Comparison of ENCODE assay signal across 11 cellular contexts in genomic region chr5:124866355-124867063, GRCh38.
DNase-seq lines count a peak whose midpoint lies in the region; ATAC-seq and TF ChIP-seq lines count a peak whose summit lies in the region.
"Had no signal": no experiment of that assay in that cellular context is flagged by ENCODE, and none has a peak within 500 bp of the region (broad histone marks: within the 10 kb centered on the region; RNA-seq: fewer than 3 reads in every experiment).

No MANE protein-coding gene starts in this region.

- no peak overlapping the region for H2AK5ac ChIP-seq in mesendoderm (ENCODE audit: low read length)

- H2BK5ac ChIP-seq in mesendoderm (ENCODE audit: low read length): no peak overlapping the region

- H2BK120ac ChIP-seq in mesendoderm (ENCODE audit: low read depth, low read length): no peak overlapping the region

- H2BK15ac ChIP-seq in mesendoderm (replicated peaks; ENCODE audit: low read depth): no peak overlapping the region

- H3K4ac ChIP-seq in mesendoderm (ENCODE audit: low read depth, low read length): no peak overlapping the region

- peak overlapping the region; percentile 68 for H3K18ac ChIP-seq in mesendoderm (ENCODE audit: low read length)

- no peaks in the 10 kb centered on the region for H3K27me3 ChIP-seq in mesendoderm (ENCODE audit: insufficient read depth, low read length, poor library complexity)
- H3K27me3 ChIP-seq in transverse colon: no peaks in the 10 kb centered on the region
- no peaks in the 10 kb centered on the region for H3K27me3 ChIP-seq in ascending aorta
- H3K27me3 ChIP-seq: tibial artery had no signal

- DNase-seq in NCI-H510A treated with DMSO at 0.1 percent for 48 hours (lab: John Stamatoyannopoulos, UW) (peak; percentile 14), NCI-H510A (lab: John Stamatoyannopoulos, UW) (no peak), mesendoderm (peak; percentile 70), transverse colon (no peak), ascending aorta (ENCODE audit: low spot score in 2 of 2) (no peak)
- DNase-seq: activated CD8-positive, alpha-beta memory T cell treated with anti-CD3 and anti-CD28 coated beads, Interleukin-2, amount 10 ng/mL, durations not matched to agents 7 days and 5 days; NCI-H524 treated with DMSO at 0.1 percent for 48 hours; tibial artery had no signal

- TF ChIP-seq CTCF in transverse colon (IDR thresholded peaks at IDR 0.05) (no peak), ascending aorta (IDR thresholded peaks at IDR 0.05) (no peak)

- no peaks in the 10 kb centered on the region for H3K79me1 ChIP-seq in mesendoderm (ENCODE audit: low read length)

- TF ChIP-seq EP300 in transverse colon (IDR thresholded peaks at IDR 0.05; ENCODE audit: low read depth): no peak

- in situ Hi-C loops in transverse colon (cut with MboI; ENCODE audit: low pct_ligation_motif_present in 1 of 4, low pct_unique_long_range_greater_than_20kb in 1 of 4, low sequenced_read_pairs in 3 of 4): no loop called here

- H3K4me3 ChIP-seq in mesendoderm (ENCODE audit: low read length): no peak overlapping the region
- H3K4me3 ChIP-seq in transverse colon: no peak overlapping the region
- H3K4me3 ChIP-seq in ascending aorta: no peak overlapping the region
- H3K4me3 ChIP-seq: tibial artery had no signal

- intact Hi-C loops in transverse colon (cut with DNase I; ENCODE audit: low total_unique reads) (no loop called here), ascending aorta (cut with DNase I) (no loop called here)

- H3K79me2 ChIP-seq in mesendoderm (ENCODE audit: control insufficient read depth, insufficient read depth, low read length): no peaks in the 10 kb centered on the region

- H3K23ac ChIP-seq in mesendoderm (ENCODE audit: low read length): no peak overlapping the region

- H3K36me3 ChIP-seq in mesendoderm (ENCODE audit: control insufficient read depth, insufficient read depth, low read length) (no peaks in the 10 kb centered on the region), transverse colon (no peaks in the 10 kb centered on the region), ascending aorta (no peaks in the 10 kb centered on the region)
- H3K36me3 ChIP-seq: tibial artery had no signal

- no peak overlapping the region for H4K5ac ChIP-seq in mesendoderm (ENCODE audit: low read length)

- TF ChIP-seq POLR2A in transverse colon (IDR thresholded peaks at IDR 0.05): no peak

- H3K27ac ChIP-seq in mesendoderm (ENCODE audit: low read depth, low read length) (no peak overlapping the region), transverse colon (peak overlapping the region in 3 of 4 donors; percentile 1 to 66 (median 36)), ascending aorta (no peak overlapping the region)
- H3K27ac ChIP-seq: tibial artery had no signal

- WGBS in mesendoderm (ENCODE audit: extremely low coverage, insufficient coverage, low lambda C conversion rate): 100% methylated on average over 2 of the region's 11 CpGs
- 63 to 68% methylated on average over 10 to 11 of the region's 11 CpGs for WGBS in transverse colon (ENCODE audit: low coverage in 1 of 2), 2 donors

- no peak overlapping the region for H3K4me2 ChIP-seq in mesendoderm (ENCODE audit: low read length)

- ATAC-seq in SK-N-SH treated with all-trans-retinoic acid at 6 μM for 48 hours (no peak), GM21360 (IDR thresholded peaks at IDR 0.05; ENCODE audit: unreplicated experiment) (no peak), HG03520 (IDR thresholded peaks at IDR 0.05; ENCODE audit: unreplicated experiment) (no peak)
- ATAC-seq: activated CD8-positive, alpha-beta memory T cell treated with anti-CD3 and anti-CD28 coated beads, Interleukin-2, amount 10 ng/mL, durations not matched to agents 7 days and 5 days had no signal

- H3K9me3 ChIP-seq in transverse colon: no peaks in the 10 kb centered on the region
- peaks cover 0 to 8% of the 10 kb centered on the region in 2 donors for H3K9me3 ChIP-seq in ascending aorta
- H3K9me3 ChIP-seq: tibial artery had no signal

- no peak overlapping the region for H4K8ac ChIP-seq in mesendoderm (ENCODE audit: low read depth, low read length)

- H3K56ac ChIP-seq in mesendoderm (ENCODE audit: low read length): no peak overlapping the region

- H3K4me1 ChIP-seq in mesendoderm (ENCODE audit: control insufficient read depth, low read depth, low read length): peaks cover 4% of the 10 kb centered on the region
- H3K4me1 ChIP-seq in transverse colon: peaks cover 0 to 16% (median 9%) of the 10 kb centered on the region in 4 donors
- H3K4me1 ChIP-seq in ascending aorta: peaks cover 0 to 11% of the 10 kb centered on the region in 2 donors

- H3K9ac ChIP-seq in mesendoderm (ENCODE audit: low read length): no peak overlapping the region

TF ChIP-seq in SK-N-SH treated with all-trans-retinoic acid at 6 μM for 48 hours, 23 proteins besides CTCF, POLR2A, EP300 and RAD21:
- TF ChIP-seq ISL1 (CRISPR knock-in tag; IDR thresholded peaks at IDR 0.05) (peak; percentile 16; the same call in 1 of the 2 replicates), PATZ1 (CRISPR knock-in tag; IDR thresholded peaks at IDR 0.05; ENCODE audit: borderline replicate concordance) (no peak)

Comparison
In these comparisons a context has a peak if more than half of its experiments do, and no peak if none do; other contexts are left out.
1. DNase-seq: peak in NCI-H510A treated with DMSO at 0.1 percent for 48 hours (single experiment) and mesendoderm (single experiment); none in NCI-H510A (single experiment), transverse colon (single experiment) and ascending aorta (0 of 2).
2. H3K27ac ChIP-seq: peak in transverse colon (3 of 4); none in mesendoderm (single experiment) and ascending aorta (0 of 2).